ENCODE assay signal across 24 cellular contexts in genomic region chr12:67582238-67582834, GRCh38.
"Had no signal": no experiment of that assay in that cellular context is flagged by ENCODE, and none has a peak within 500 bp of the region (broad histone marks: within the 10 kb centered on the region; RNA-seq: fewer than 3 reads in every experiment).

No MANE protein-coding gene starts in this region.

- ATAC-seq: foreskin keratinocyte; gastroesophageal sphincter; heart left ventricle; left colon; left lobe of liver; lower lobe of right lung; mucosa of descending colon; naive thymus-derived CD8-positive, alpha-beta T cell had no signal

- H3K79me2 ChIP-seq: hepatocyte had no signal

- H3K36me3 Mint-ChIP-seq: mesothelial cell of epicardium; naive thymus-derived CD8-positive, alpha-beta T cell had no signal

- H3K27me3 ChIP-seq: esophagus muscularis mucosa, gastroesophageal sphincter, heart left ventricle, hepatocyte had no signal

- H2AFZ ChIP-seq: hepatocyte had no signal

- H3K4me1 ChIP-seq: esophagus muscularis mucosa, foreskin keratinocyte, gastroesophageal sphincter, lower lobe of right lung had no signal

- H3K9me3 Mint-ChIP-seq: immature natural killer cell had no signal

- H3K36me3 ChIP-seq: esophagus muscularis mucosa, gastroesophageal sphincter, heart left ventricle, left ventricle myocardium inferior, lower lobe of right lung had no signal

- H3K27ac Mint-ChIP-seq: mesothelial cell of epicardium; naive thymus-derived CD8-positive, alpha-beta T cell had no signal

- H3K27me3 Mint-ChIP-seq: naive thymus-derived CD8-positive, alpha-beta T cell had no signal

- H3K4me3 Mint-ChIP-seq: immature natural killer cell; mesothelial cell of epicardium; naive B cell; naive thymus-derived CD8-positive, alpha-beta T cell had no signal

- H3K9me3 ChIP-seq: esophagus muscularis mucosa, gastroesophageal sphincter, heart left ventricle, left ventricle myocardium inferior, lower lobe of right lung, mucosa of descending colon had no signal

- H3K4me2 ChIP-seq: hepatocyte had no signal

- DNase-seq: dermis blood vessel endothelial cell; dorsolateral prefrontal cortex; effector CD4-positive, alpha-beta T cell; effector memory CD4-positive, alpha-beta T cell; foreskin keratinocyte; heart left ventricle; hypothalamus; immature natural killer cell; islet precursor cell; kidney; kidney glomerular epithelial cell; left colon; lower lobe of right lung; mesenchymal stem cell; mucosa of descending colon; naive B cell; naive thymus-derived CD8-positive, alpha-beta T cell had no signal

- H3K4me3 ChIP-seq: coronary artery, dorsolateral prefrontal cortex, esophagus muscularis mucosa, gastroesophageal sphincter, heart left ventricle, hepatocyte, left ventricle myocardium inferior, lower lobe of right lung, mucosa of descending colon had no signal

- H3K27ac ChIP-seq: coronary artery, dorsolateral prefrontal cortex, esophagus muscularis mucosa, foreskin keratinocyte, gastroesophageal sphincter, heart left ventricle, left ventricle myocardium inferior, lower lobe of right lung had no signal
